Comparison of ENCODE assay signal across 15 cellular contexts in genomic region chrX:18894156-18894555, GRCh38.
"Had no signal": no experiment of that assay in that cellular context is flagged by ENCODE, and none has a peak within 500 bp of the region (broad histone marks: within the 10 kb centered on the region; RNA-seq: fewer than 3 reads in every experiment).

No MANE protein-coding gene starts in this region.

- H3K4me3 Mint-ChIP-seq: naive thymus-derived CD8-positive, alpha-beta T cell; type B pancreatic cell had no signal

- H2AFZ ChIP-seq: parathyroid adenoma had no signal

- H3K9ac ChIP-seq: parathyroid adenoma had no signal

- H3K9me3 Mint-ChIP-seq: naive thymus-derived CD8-positive, alpha-beta T cell; type B pancreatic cell had no signal

- H3K27me3 Mint-ChIP-seq: naive thymus-derived CD8-positive, alpha-beta T cell; type B pancreatic cell had no signal

- DNase-seq: activated CD4-positive, alpha-beta T cell treated with anti-CD3 and anti-CD28 coated beads for 1 hour; activated CD4-positive, alpha-beta T cell treated with anti-CD3 and anti-CD28 coated beads, Interleukin-2, amount 50 U/mL, for 4 hours; activated naive CD4-positive, alpha-beta T cell; activated T-cell treated with anti-CD3 and anti-CD28 coated beads for 4 hours; hippocampal formation; left ventricle myocardium superior; mesenchymal stem cell; naive thymus-derived CD8-positive, alpha-beta T cell; stimulated activated CD4-positive, alpha-beta T cell treated with anti-CD3 and anti-CD28 coated beads, Interleukin-4, amount 100 ng/mL, for 24 hours; stimulated activated naive CD4-positive, alpha-beta T cell; T-helper 9 cell had no signal

- H3K4me3 ChIP-seq: skin epidermis had no signal

- H3K79me2 ChIP-seq: parathyroid adenoma had no signal

- H3K27ac Mint-ChIP-seq: type B pancreatic cell had no signal

- FAIRE-seq: astrocyte had no signal

- ATAC-seq: left ventricle myocardium superior; naive thymus-derived CD8-positive, alpha-beta T cell had no signal

- H3K27ac ChIP-seq: parathyroid adenoma, skin epidermis had no signal

- H3K4me1 ChIP-seq: parathyroid adenoma had no signal
